Comparison of ENCODE assay signal across 1 cellular context in genomic region chr7:151137841-151138540, GRCh38.
TF ChIP-seq lines count a peak whose summit lies in the region.

No MANE protein-coding gene starts in this region.

TF ChIP-seq in H1, 55 proteins besides CTCF, POLR2A, EP300 and RAD21:
- TF ChIP-seq GTF2F1 (IDR thresholded peaks at IDR 0.05; ENCODE audit: borderline replicate concordance, low read depth, low read length) = no peak
- TF ChIP-seq YY1 (IDR thresholded peaks at IDR 0.05; ENCODE audit: low read depth, low read length) = no peak
- TF ChIP-seq ZNF274 (IDR thresholded peaks at IDR 0.05; ENCODE audit: borderline replicate concordance, extremely low read depth, low read length) = no peak
- no peak for TF ChIP-seq SP1 (IDR thresholded peaks at IDR 0.05; ENCODE audit: low read depth, low read length)
- TF ChIP-seq NANOG (IDR thresholded peaks at IDR 0.05; ENCODE audit: insufficient read depth, low read depth, low read length, poor library complexity, severe bottlenecking) = no peak
- TF ChIP-seq ASH2L (IDR thresholded peaks at IDR 0.05; ENCODE audit: low read length) = no peak
- TF ChIP-seq RFX5 (IDR thresholded peaks at IDR 0.05; ENCODE audit: borderline replicate concordance, low read depth, low read length) = no peak
- TF ChIP-seq HDAC2 (IDR thresholded peaks at IDR 0.05; ENCODE audit: borderline replicate concordance in 1 of 2, low read depth in 2 of 2, low read length in 2 of 2) = no peak
- no peak for TF ChIP-seq KDM1A (IDR thresholded peaks at IDR 0.05; ENCODE audit: borderline replicate concordance, low read length)
- no peak for TF ChIP-seq ATF2 (IDR thresholded peaks at IDR 0.05; ENCODE audit: low read length)
- TF ChIP-seq BCL11A (IDR thresholded peaks at IDR 0.05; ENCODE audit: low read depth in 2 of 2, low read length in 2 of 2) = no peak
- no peak for TF ChIP-seq MAFK (IDR thresholded peaks at IDR 0.05; ENCODE audit: low read depth, low read length)
- TF ChIP-seq HDAC6 (IDR thresholded peaks at IDR 0.05; ENCODE audit: low read depth, low read length) = no peak
- no peak for TF ChIP-seq PHF8 (conservative IDR thresholded peaks at IDR 0.05; ENCODE audit: low read depth, low read length)
- no peak for TF ChIP-seq RXRA (IDR thresholded peaks at IDR 0.05; ENCODE audit: insufficient read depth, low read depth, low read length)
- no peak for TF ChIP-seq CHD1 (IDR thresholded peaks at IDR 0.05; ENCODE audit: low read depth, low read length)
- TF ChIP-seq JUN (IDR thresholded peaks at IDR 0.05; ENCODE audit: low read depth, low read length) = no peak
- TF ChIP-seq MAX (IDR thresholded peaks at IDR 0.05) = no peak
